ENCODE assay signal across 8 cellular contexts in the genomic region with DNA sequence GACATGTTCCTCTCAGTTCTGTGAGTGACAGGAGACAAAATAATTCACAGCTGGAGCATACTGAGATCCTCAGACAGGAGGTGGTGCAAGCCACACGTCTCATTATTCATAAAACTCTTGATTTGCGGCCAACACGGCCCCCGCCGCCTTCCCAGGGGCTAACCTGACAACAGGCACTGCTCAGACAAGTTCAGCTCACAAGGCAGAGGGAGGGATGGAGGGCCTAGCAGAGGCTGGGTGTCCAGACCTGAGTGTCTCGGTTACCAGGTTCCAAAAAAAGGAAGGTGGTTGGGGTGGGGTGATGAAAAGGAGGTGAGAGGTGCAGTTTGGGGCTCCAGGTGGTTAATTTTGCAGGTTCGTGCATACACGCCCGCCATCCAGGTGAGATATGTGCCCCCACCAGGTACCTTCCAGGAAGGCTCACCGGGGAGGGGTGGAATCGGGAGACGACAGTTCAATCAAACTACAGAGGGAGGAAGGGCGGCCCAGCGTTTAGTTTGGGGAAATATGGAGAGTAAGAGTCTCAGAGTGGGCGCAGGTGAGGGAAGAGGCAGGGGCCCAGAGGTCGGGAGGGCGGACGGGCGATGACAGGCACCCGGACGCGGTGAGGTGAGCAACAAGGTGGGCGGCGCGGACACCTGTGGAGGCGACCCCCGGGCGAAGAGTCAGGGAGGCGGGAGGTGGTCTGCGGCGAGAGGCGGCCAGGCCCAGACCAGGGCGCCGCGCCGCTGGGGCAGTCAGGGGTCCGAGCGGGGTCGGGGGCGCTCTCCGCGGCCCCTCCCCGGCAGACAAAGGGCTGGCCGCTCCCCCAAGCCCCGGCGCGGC. TPM values are rescaled to one million over a fixed set of nuclear protein-coding genes. Genes with fewer than 3 reads are reported as not detected.
DNase-seq lines count a peak whose midpoint lies in the region; ATAC-seq and TF ChIP-seq lines count a peak whose summit lies in the region.

No MANE protein-coding gene starts in this region.

- peaks cover 0 to 4% (median 0%) of the 10 kb centered on the region in 9 donors for H3K36me3 ChIP-seq in heart right ventricle

- POLR2A ChIA-PET in AG04449 (lab: Yijun Ruan, JAX): no interaction called here

- no peak for DNase-seq in AG04449 (ENCODE audit: low read depth, low spot score)
- DNase-seq in NB4 (ENCODE audit: low read depth): peak; percentile 64
- DNase-seq in activated effector memory CD4-positive, alpha-beta T cell treated with Interleukin-2 at 50 U/mL for 16 hours: peak; percentile 13
- peak in 1 of 2 donors; percentile 42 for DNase-seq in heart right ventricle
- peak; percentile 72 for DNase-seq in sciatic nerve (ENCODE audit: low spot score)
- no peak for DNase-seq in AG20443 (ENCODE audit: low spot score)
- DNase-seq in putamen (ENCODE audit: low spot score): no peak

- peak overlapping the region; percentile 84 to 96 (median 90) for H3K27ac ChIP-seq in heart right ventricle

- ATAC-seq in GM19438 (IDR thresholded peaks at IDR 0.05; ENCODE audit: low read depth, unreplicated experiment) (peak; percentile 5), heart right ventricle (no peak), sciatic nerve (no peak)

- TF ChIP-seq POLR2A in NB4 (IDR thresholded peaks at IDR 0.05; ENCODE audit: extremely low read depth, insufficient read length): no peak

- H3K4me3 ChIP-seq in AG04449 (ENCODE audit: low read depth, low read length) (peak overlapping the region; percentile 75), NB4 (ENCODE audit: low read depth, low read length) (peak overlapping the region; percentile 62), heart right ventricle (peak overlapping the region; percentile 75 to 99 (median 89))

- TF ChIP-seq CTCF in AG04449 (IDR thresholded peaks at IDR 0.05; ENCODE audit: insufficient read depth, low read length, missing control alignments) (no peak), NB4 (IDR thresholded peaks at IDR 0.05; ENCODE audit: low read depth, low read length) (no peak), heart right ventricle (IDR thresholded peaks at IDR 0.05) (no peak)

- CTCF ChIA-PET in AG04449 (lab: Yijun Ruan, JAX): interaction anchor here (0.6 kb wide), 2 partner anchors 16 to 41 kb away, joined by 3 read pairs; no protein-coding TSS in a partner anchor

- H3K27me3 ChIP-seq in heart right ventricle: no peaks in the 10 kb centered on the region

- peaks cover 9 to 70% (median 38%) of the 10 kb centered on the region in 9 donors for H3K4me1 ChIP-seq in heart right ventricle

- 1% methylated on average over 47 of the region's 47 CpGs for WGBS in heart right ventricle, 2 donors

- intact Hi-C loops in heart right ventricle (cut with DNase I): loop anchor here in 7 of 10 donors (1.0 to 10.0 kb wide), 7 partner anchors 8 to 125 kb away; no protein-coding TSS in a partner anchor
- intact Hi-C loops in sciatic nerve (cut with DNase I): no loop called here

- no peaks in the 10 kb centered on the region for H3K9me3 ChIP-seq in heart right ventricle

RNA-seq across cellular contexts. Expression of a gene that starts 0.6 kb away (rescaled TPM):
- total RNA-seq in heart right ventricle (10 to 100 TPM; 26.5 to 69.4 (median 37.3) TPM), sciatic nerve (27.6 TPM)
- polyA plus RNA-seq in heart right ventricle: 10 to 100 TPM; 26.6 to 43.5 TPM

RNA-seq across cellular contexts. Expression of a gene that starts 33.8 kb away (rescaled TPM):
- total RNA-seq in heart right ventricle (10 to 100 TPM; 27.7 to 38.0 (median 34.2) TPM), sciatic nerve (42.4 TPM)
- polyA plus RNA-seq in heart right ventricle: 10 to 100 TPM; 13.4 to 20.6 TPM

RNA-seq across cellular contexts. Expression of a gene that starts 33.8 kb away (rescaled TPM):
- total RNA-seq in heart right ventricle: 10 to 100 TPM; 14.2 to 23.7 (median 20.3) TPM
- 10 to 100 TPM in 1 of 2 donors, 1 to 10 TPM in 1; 9.6 to 14.3 TPM for polyA plus RNA-seq in heart right ventricle
- total RNA-seq in sciatic nerve: 10.7 TPM

Comparison
In these comparisons a context has a peak if more than half of its experiments do, and no peak if none do; other contexts are left out.
1. DNase-seq: peak in NB4 (single experiment), activated effector memory CD4-positive, alpha-beta T cell treated with Interleukin-2 at 50 U/mL for 16 hours (single experiment) and sciatic nerve (single experiment); none in AG04449 (single experiment), AG20443 (single experiment) and putamen (single experiment).
2. Peak in every context shown above with its lines, with median percentiles within 50 percentile points of each other: H3K4me3 ChIP-seq.